Comparison of ENCODE assay signal across 10 cellular contexts in the genomic region with DNA sequence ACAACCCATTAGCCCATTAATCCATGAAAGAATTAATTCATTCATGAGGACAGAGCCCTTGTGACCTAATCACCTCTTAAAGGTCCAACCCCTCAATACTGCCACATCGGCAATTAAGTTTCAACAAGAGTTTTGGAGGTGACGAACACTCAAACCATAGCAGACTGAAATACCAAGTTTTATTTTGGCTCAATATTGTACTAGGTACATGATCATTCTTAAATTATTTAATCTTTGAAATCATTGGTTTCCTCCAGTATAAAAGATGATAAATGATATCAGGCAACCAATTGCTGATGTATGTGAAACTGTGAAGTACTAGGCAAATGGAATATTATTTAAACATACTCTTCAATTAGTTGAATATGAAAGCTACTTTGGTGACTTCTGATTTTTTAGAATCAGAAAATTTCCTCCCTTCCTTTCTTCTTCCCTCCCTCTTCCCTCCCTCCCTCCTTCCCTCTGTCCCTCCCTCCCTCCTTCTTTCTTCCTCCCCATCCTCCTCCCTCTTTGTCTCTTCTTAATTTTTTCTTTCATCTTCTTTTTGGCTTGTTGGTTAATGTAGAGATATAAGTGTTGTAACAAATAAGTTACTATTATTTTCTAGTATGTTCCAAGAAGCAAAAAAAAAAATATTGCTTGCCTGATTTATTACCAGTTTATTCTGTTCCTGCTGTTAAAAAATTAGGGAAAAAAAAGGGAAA.
DNase-seq lines count a peak whose midpoint lies in the region; ATAC-seq and TF ChIP-seq lines count a peak whose summit lies in the region.
"Had no signal": no experiment of that assay in that cellular context is flagged by ENCODE, and none has a peak within 500 bp of the region (broad histone marks: within the 10 kb centered on the region; RNA-seq: fewer than 3 reads in every experiment).

No MANE protein-coding gene starts in this region.

- H3K27me3 Mint-ChIP-seq in activated T-helper 1 cell treated with anti-CD3 and anti-CD28 coated beads, Interleukin-12 subunit alpha, Interleukin-12 subunit beta, Interleukin-2, Interleukin-4 antibody, amounts not matched to agents 30 ng/mL and 10 ng/mL and 1 ng/mL, durations not matched to agents 14 hours and 24 hours and 36 hours (ENCODE audit: insufficient read depth), result no peaks in the 10 kb centered on the region

- no peak overlapping the region for H3K27ac Mint-ChIP-seq in activated T-helper 1 cell treated with anti-CD3 and anti-CD28 coated beads, Interleukin-12 subunit alpha, Interleukin-12 subunit beta, Interleukin-2, Interleukin-4 antibody, amounts not matched to agents 30 ng/mL and 10 ng/mL and 1 ng/mL, durations not matched to agents 14 hours and 24 hours and 36 hours

- H3K9me3 Mint-ChIP-seq in activated T-helper 1 cell treated with anti-CD3 and anti-CD28 coated beads, Interleukin-12 subunit alpha, Interleukin-12 subunit beta, Interleukin-2, Interleukin-4 antibody, amounts not matched to agents 30 ng/mL and 10 ng/mL and 1 ng/mL, durations not matched to agents 14 hours and 24 hours and 36 hours, result peaks cover 6% of the 10 kb centered on the region

- H3K36me3 ChIP-seq in heart right ventricle (no peaks in the 10 kb centered on the region), ascending aorta (no peaks in the 10 kb centered on the region), muscle layer of colon (ENCODE audit: insufficient read depth, low read length) (no peaks in the 10 kb centered on the region), transverse colon (no peaks in the 10 kb centered on the region)

- TF ChIP-seq CTCF in heart right ventricle (IDR thresholded peaks at IDR 0.05) (no peak), ascending aorta (IDR thresholded peaks at IDR 0.05) (no peak), transverse colon (IDR thresholded peaks at IDR 0.05) (no peak)

- peaks cover 43% of the 10 kb centered on the region for H3K4me1 Mint-ChIP-seq in activated T-helper 1 cell treated with anti-CD3 and anti-CD28 coated beads, Interleukin-12 subunit alpha, Interleukin-12 subunit beta, Interleukin-2, Interleukin-4 antibody, amounts not matched to agents 30 ng/mL and 10 ng/mL and 1 ng/mL, durations not matched to agents 14 hours and 24 hours and 36 hours (ENCODE audit: low read depth)

- H3K4me1 ChIP-seq in heart right ventricle (peaks cover 0 to 43% (median 20%) of the 10 kb centered on the region in 9 donors), ascending aorta (peaks cover 0 to 19% of the 10 kb centered on the region in 2 donors), muscle layer of colon (ENCODE audit: insufficient read depth, low read length) (peaks cover 38% of the 10 kb centered on the region), transverse colon (peaks cover 6 to 47% (median 26%) of the 10 kb centered on the region in 4 donors)

- no peak for TF ChIP-seq POLR2A in transverse colon (IDR thresholded peaks at IDR 0.05)

- H3K27ac ChIP-seq in heart right ventricle, result peak overlapping the region; percentile 28 to 93 (median 84)
- H3K27ac ChIP-seq in ascending aorta, result peak overlapping the region; percentile 85 to 93
- peak overlapping the region; percentile 9 for H3K27ac ChIP-seq in muscle layer of colon (ENCODE audit: low read depth, low read length)
- peak overlapping the region; percentile 80 to 90 (median 88) for H3K27ac ChIP-seq in transverse colon
- H3K27ac ChIP-seq: C4-2B had no signal

- H3K27me3 ChIP-seq in heart right ventricle (no peaks in the 10 kb centered on the region), ascending aorta (no peaks in the 10 kb centered on the region), muscle layer of colon (ENCODE audit: control insufficient read depth in 1 of 2, insufficient read depth in 2 of 2, low read length in 2 of 2) (no peaks in the 10 kb centered on the region), transverse colon (no peaks in the 10 kb centered on the region)

- ATAC-seq in heart right ventricle (no peak), GM21786 (IDR thresholded peaks at IDR 0.05; ENCODE audit: unreplicated experiment) (no peak)

- in situ Hi-C loops in transverse colon (cut with MboI; ENCODE audit: low pct_ligation_motif_present in 1 of 4, low pct_unique_long_range_greater_than_20kb in 1 of 4, low sequenced_read_pairs in 3 of 4), result loop anchor here in 1 of 4 donors (25.0 kb wide), 1 partner anchor 240 kb away; the partner anchor contains the start of gene ZNF217

- no peak overlapping the region for H3K4me3 Mint-ChIP-seq in activated T-helper 1 cell treated with anti-CD3 and anti-CD28 coated beads, Interleukin-12 subunit alpha, Interleukin-12 subunit beta, Interleukin-2, Interleukin-4 antibody, amounts not matched to agents 30 ng/mL and 10 ng/mL and 1 ng/mL, durations not matched to agents 14 hours and 24 hours and 36 hours

- intact Hi-C loops in heart right ventricle (cut with DNase I) (loop anchor here in 2 of 10 donors (5.0 kb wide), 2 partner anchors 40 to 90 kb away; no protein-coding TSS in a partner anchor), cardiac septum (cut with DNase I) (loop anchor here (5.0 to 10.0 kb wide), 3 partner anchors 40 to 245 kb away; no protein-coding TSS in a partner anchor), ascending aorta (cut with DNase I) (loop anchor here (5.0 kb wide), 2 partner anchors 40 to 235 kb away; partner anchors contain the start of gene ZNF217), transverse colon (cut with DNase I; ENCODE audit: low total_unique reads) (no loop called here)
- intact Hi-C loops in activated T-helper 1 cell treated with anti-CD3 and anti-CD28 coated beads, Interleukin-12 subunit alpha, Interleukin-12 subunit beta, Interleukin-2, Interleukin-4 antibody, amounts not matched to agents 30 ng/mL and 10 ng/mL and 1 ng/mL, durations not matched to agents 14 hours and 24 hours and 36 hours (cut with micrococcal nuclease), result loop anchor here (5.0 kb wide), 1 partner anchor 40 kb away; no protein-coding TSS in a partner anchor

- H3K9me3 ChIP-seq in heart right ventricle (no peaks in the 10 kb centered on the region), ascending aorta (no peaks in the 10 kb centered on the region), muscle layer of colon (ENCODE audit: low read length) (no peaks in the 10 kb centered on the region), transverse colon (no peaks in the 10 kb centered on the region)

- peaks cover 4% of the 10 kb centered on the region for H3K36me3 Mint-ChIP-seq in activated T-helper 1 cell treated with anti-CD3 and anti-CD28 coated beads, Interleukin-12 subunit alpha, Interleukin-12 subunit beta, Interleukin-2, Interleukin-4 antibody, amounts not matched to agents 30 ng/mL and 10 ng/mL and 1 ng/mL, durations not matched to agents 14 hours and 24 hours and 36 hours (ENCODE audit: low read depth)

- WGBS in heart right ventricle, 2 donors, result 93 to 96% methylated on average over 2 of the region's 2 CpGs
- 87 to 100% methylated on average over 2 of the region's 2 CpGs for WGBS in transverse colon (ENCODE audit: low coverage in 1 of 2), 2 donors

- H3K4me3 ChIP-seq in heart right ventricle (peak overlapping the region in 3 of 10 donors; percentile 17 to 43 (median 39)), ascending aorta (peak overlapping the region; percentile 14 to 48), muscle layer of colon (ENCODE audit: low read depth in 1 of 2, low read length in 2 of 2) (peak overlapping the region in 1 of 2 donors; percentile 22), transverse colon (no peak overlapping the region)

- no peak for DNase-seq in heart right ventricle
- DNase-seq in cardiac septum (ENCODE audit: low spot score), result no peak
- no peak for DNase-seq in ascending aorta (ENCODE audit: low spot score in 2 of 2)
- DNase-seq in transverse colon, result no peak
- DNase-seq in epidermal melanocyte (ENCODE audit: insufficient read length, low spot score), result no peak
- no peak for DNase-seq in activated T-helper 1 cell treated with anti-CD3 and anti-CD28 coated beads, Interleukin-12 subunit alpha, Interleukin-12 subunit beta, Interleukin-2, Interleukin-4 antibody, amounts not matched to agents 30 ng/mL and 10 ng/mL and 1 ng/mL, durations not matched to agents 14 hours and 24 hours and 36 hours (ENCODE audit: low spot score)
- DNase-seq: activated naive CD4-positive, alpha-beta T cell treated with anti-CD3 and anti-CD28 coated beads, Interleukin-2, amount 50 U/mL, for 16 hours had no signal

- no peak for TF ChIP-seq EP300 in transverse colon (IDR thresholded peaks at IDR 0.05; ENCODE audit: low read depth)

- no peak overlapping the region for H3K9ac ChIP-seq in muscle layer of colon (ENCODE audit: low read length)

Comparison
In these comparisons a context has a peak if more than half of its experiments do, and no peak if none do; other contexts are left out.
1. H3K27ac ChIP-seq: peak in every context shown above with its lines; median percentile 89 in ascending aorta; 88 in transverse colon; 84 in heart right ventricle; 9 in muscle layer of colon.
2. H3K4me3 ChIP-seq: peak in ascending aorta (2 of 2); none in transverse colon (0 of 4).